8 cellular contexts compared by ENCODE assay signal in the genomic region with DNA sequence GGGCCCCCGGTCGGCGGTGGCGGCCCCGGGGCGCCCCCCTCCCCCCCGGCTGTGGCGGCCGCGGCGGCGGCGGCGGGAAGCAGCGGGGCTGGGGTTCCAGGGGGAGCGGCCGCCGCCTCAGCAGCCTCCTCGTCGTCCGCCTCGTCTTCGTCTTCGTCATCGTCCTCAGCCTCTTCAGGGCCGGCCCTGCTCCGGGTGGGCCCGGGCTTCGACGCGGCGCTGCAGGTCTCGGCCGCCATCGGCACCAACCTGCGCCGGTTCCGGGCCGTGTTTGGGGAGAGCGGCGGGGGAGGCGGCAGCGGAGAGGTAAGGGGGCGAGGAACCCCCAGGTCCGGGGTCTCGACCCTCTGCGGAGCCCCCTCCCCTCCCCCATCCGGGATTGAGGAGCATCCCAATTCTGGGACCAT. TPM values are rescaled to one million over a fixed set of nuclear protein-coding genes. Genes with fewer than 3 reads are reported as not detected.
DNase-seq lines count a peak whose midpoint lies in the region; ATAC-seq and TF ChIP-seq lines count a peak whose summit lies in the region.

No MANE protein-coding gene starts in this region.

- TF ChIP-seq CTCF in HL-60 (IDR thresholded peaks at IDR 0.05; ENCODE audit: insufficient read depth, low read length) (no peak), gastroesophageal sphincter (IDR thresholded peaks at IDR 0.05) (no peak)

- peaks cover 52% of the 10 kb centered on the region for H3K79me2 ChIP-seq in ACC112 (ENCODE audit: control insufficient read depth, insufficient read depth, low read length, unreplicated experiment)

- no peaks in the 10 kb centered on the region for H3K9me3 ChIP-seq in gastroesophageal sphincter

- no peaks in the 10 kb centered on the region for H3K27me3 ChIP-seq in ACC112 (ENCODE audit: insufficient read depth, low read length)
- H3K27me3 ChIP-seq in HL-60 (ENCODE audit: insufficient read depth, poor library complexity, severe bottlenecking), result no peaks in the 10 kb centered on the region
- no peaks in the 10 kb centered on the region for H3K27me3 ChIP-seq in gastroesophageal sphincter

- peaks cover 25% of the 10 kb centered on the region for H3K4me1 ChIP-seq in ACC112 (ENCODE audit: control insufficient read depth, insufficient read depth, low read length, unreplicated experiment)
- peaks cover 0 to 64% (median 27%) of the 10 kb centered on the region in 3 donors for H3K4me1 ChIP-seq in gastroesophageal sphincter

- H3K4me3 ChIP-seq in ACC112 (ENCODE audit: low read depth, low read length) (peak overlapping the region; percentile 92), HL-60 (replicated peaks; ENCODE audit: insufficient read depth, low read length) (peak overlapping the region; percentile 96), gastroesophageal sphincter (peak overlapping the region; percentile 72 to 99)

- peaks cover 8% of the 10 kb centered on the region; the same call in 1 of the 2 replicates for H3K36me3 ChIP-seq in ACC112 (ENCODE audit: insufficient read depth, low read length)
- no peaks in the 10 kb centered on the region for H3K36me3 ChIP-seq in gastroesophageal sphincter

- no peak for TF ChIP-seq POLR2A in gastroesophageal sphincter (IDR thresholded peaks at IDR 0.05)

- WGBS in gastroesophageal sphincter (ENCODE audit: low coverage in 1 of 2), 2 donors, result no CpG with 5 or more reads among the region's 48 CpGs

- no peak for TF ChIP-seq EP300 in gastroesophageal sphincter (IDR thresholded peaks at IDR 0.05)

- ATAC-seq in GM19455 (IDR thresholded peaks at IDR 0.05; ENCODE audit: unreplicated experiment) (peak; percentile 8), gastroesophageal sphincter (peak; percentile 21)

- peak overlapping the region; percentile 58 for H2AFZ ChIP-seq in ACC112 (ENCODE audit: low read length, unreplicated experiment)

- intact Hi-C loops in posterior vena cava (cut with DNase I), result no loop called here

- H3K27ac ChIP-seq in ACC112 (ENCODE audit: low read depth, low read length), result peak overlapping the region; percentile 60; the same call in 1 of the 2 replicates
- H3K27ac ChIP-seq in HL-60 (replicated peaks), result peak overlapping the region; percentile 74
- H3K27ac ChIP-seq in gastroesophageal sphincter, result peak overlapping the region; percentile 75 to 97 (median 96)

- DNase-seq in HL-60 (ENCODE audit: low read depth in 1 of 2, low spot score in 1 of 2), result no peak
- peak; percentile 56 for DNase-seq in activated CD8-positive, alpha-beta memory T cell treated with anti-CD3 and anti-CD28 coated beads, Interleukin-2, amount 50 U/mL, for 4 hours
- DNase-seq in posterior vena cava (ENCODE audit: low spot score), result peak; percentile 83
- DNase-seq in DMS153 (lab: John Stamatoyannopoulos, UW), result no peak
- no peak for DNase-seq in NCI-H446 treated with DMSO at 0.1 percent for 48 hours (lab: John Stamatoyannopoulos, UW)

RNA-seq across cellular contexts. Expression of gene KMT2A, which starts 0.3 kb away (rescaled TPM):
- total RNA-seq in gastroesophageal sphincter (100 to 1,000 TPM in 1 of 4 donors, 10 to 100 TPM in 3; 42.3 to 116 (median 74.8) TPM), posterior vena cava (10 to 100 TPM; 47.3 to 59.7 TPM)

RNA-seq across cellular contexts. Expression of gene ATP5MG, which starts 35.2 kb away (rescaled TPM):
- total RNA-seq in gastroesophageal sphincter (10 to 100 TPM; 59.8 to 79.4 (median 70.2) TPM), posterior vena cava (100 to 1,000 TPM; 121 to 146 TPM)

Comparison
In these comparisons a context has a peak if more than half of its experiments do, and no peak if none do; other contexts are left out.
1. DNase-seq: peak in activated CD8-positive, alpha-beta memory T cell treated with anti-CD3 and anti-CD28 coated beads, Interleukin-2, amount 50 U/mL, for 4 hours (single experiment) and posterior vena cava (single experiment); none in HL-60 (0 of 2), DMS153 (single experiment) and NCI-H446 treated with DMSO at 0.1 percent for 48 hours (single experiment).
2. Peak in every context shown above with its lines, with median percentiles within 50 percentile points of each other: H3K27ac ChIP-seq and H3K4me3 ChIP-seq.